Comparison of ENCODE assay signal across 9 cellular contexts in genomic region chr2:96315400-96316071, GRCh38. TPM values are rescaled to one million over a fixed set of nuclear protein-coding genes. Genes with fewer than 3 reads are reported as not detected.
A peak's percentile ranks its signal among the peaks of the same experiment; 100 is the strongest.
DNase-seq lines count a peak whose midpoint lies in the region; ATAC-seq, FAIRE-seq and TF ChIP-seq lines count a peak whose summit lies in the region.
"Had no signal": no experiment of that assay in that cellular context is flagged by ENCODE, and none has a peak within 500 bp of the region (broad histone marks: within the 10 kb centered on the region; RNA-seq: fewer than 3 reads in every experiment).

No MANE protein-coding gene starts in this region.

- peaks cover 0 to 23% (median 10%) of the 10 kb centered on the region in 7 donors for H3K27me3 ChIP-seq in heart right ventricle
- no peaks in the 10 kb centered on the region for H3K27me3 ChIP-seq in right cardiac atrium (ENCODE audit: control insufficient read depth, insufficient read depth)
- H3K27me3 ChIP-seq in SK-N-SH (ENCODE audit: insufficient read depth), result no peaks in the 10 kb centered on the region
- H3K27me3 ChIP-seq in endothelial cell of umbilical vein (ENCODE audit: control insufficient read depth in 2 of 2, insufficient read depth in 2 of 2, low read length in 2 of 2), result peaks cover 0 to 2% of the 10 kb centered on the region in 2 experiments
- H3K27me3 ChIP-seq in ascending aorta, result no peaks in the 10 kb centered on the region

- peak in 3 of 8 donors; percentile 39 to 53 (median 41) for ATAC-seq in heart right ventricle
- ATAC-seq in right cardiac atrium, result no peak
- ATAC-seq in HG03095 (IDR thresholded peaks at IDR 0.05; ENCODE audit: unreplicated experiment), result no peak

- intact Hi-C loops in heart right ventricle (cut with DNase I) (no loop called here), right cardiac atrium (cut with DNase I) (loop anchor here in 1 of 4 donors (10.0 kb wide), 1 partner anchor 189 kb away; the partner anchor contains the start of gene NEURL3), endothelial cell of umbilical vein (cut with micrococcal nuclease) (no loop called here), posterior cingulate gyrus (cut with DNase I) (no loop called here), ascending aorta (cut with DNase I) (no loop called here)

- no peak for TF ChIP-seq RAD21 in SK-N-SH (IDR thresholded peaks at IDR 0.05; ENCODE audit: low read length)

- H4K20me1 ChIP-seq in SK-N-SH (ENCODE audit: insufficient read depth) (no peaks in the 10 kb centered on the region), endothelial cell of umbilical vein (replicated peaks; ENCODE audit: control insufficient read depth, extremely low read depth, insufficient read depth, low read length) (no peaks in the 10 kb centered on the region)

- DNase-seq in heart right ventricle (no peak), right cardiac atrium (no peak), SK-N-SH (no peak), endothelial cell of umbilical vein (ENCODE audit: low read depth, low spot score) (peak; percentile 36), stromal cell of bone marrow (ENCODE audit: low read depth) (peak; percentile 66), posterior cingulate gyrus (no peak), ascending aorta (ENCODE audit: low spot score in 2 of 2) (no peak)
- DNase-seq: naive B cell had no signal

- WGBS in heart right ventricle, 2 donors, result 53 to 57% methylated on average over 7 of the region's 7 CpGs
- 57% methylated on average over 7 of the region's 7 CpGs for WGBS in right cardiac atrium
- 74% methylated on average over 7 of the region's 7 CpGs for WGBS in SK-N-SH (ENCODE audit: low lambda C conversion rate)

- FAIRE-seq in endothelial cell of umbilical vein (lab: Jason Lieb, UNC), result peak; percentile 94

- POLR2A ChIA-PET in SK-N-SH (lab: Yijun Ruan, JAX), result no interaction called here
- POLR2A ChIA-PET in endothelial cell of umbilical vein (lab: Charles Lee), result no interaction called here

- H3K9ac ChIP-seq in SK-N-SH (peak overlapping the region; percentile 41; the same call in 1 of the 2 replicates), endothelial cell of umbilical vein (replicated peaks; ENCODE audit: extremely low read depth, insufficient read depth, low read length) (no peak overlapping the region)

- no peaks in the 10 kb centered on the region for H3K9me3 ChIP-seq in heart right ventricle
- H3K9me3 ChIP-seq in right cardiac atrium (ENCODE audit: control insufficient read depth, low read length), result no peaks in the 10 kb centered on the region
- H3K9me3 ChIP-seq in SK-N-SH, result no peaks in the 10 kb centered on the region
- no peaks in the 10 kb centered on the region for H3K9me3 ChIP-seq in endothelial cell of umbilical vein (replicated peaks; ENCODE audit: control insufficient read depth, insufficient read depth, low read length)
- H3K9me3 ChIP-seq in ascending aorta, result no peaks in the 10 kb centered on the region

- H3K36me3 ChIP-seq in heart right ventricle (no peaks in the 10 kb centered on the region), SK-N-SH (replicated peaks in 1 of 2; ENCODE audit: control insufficient read depth in 1 of 2, insufficient read depth in 2 of 2, low read length in 1 of 2) (no peaks in the 10 kb centered on the region), endothelial cell of umbilical vein (ENCODE audit: control insufficient read depth in 2 of 2, extremely low read depth in 1 of 2, insufficient read depth in 2 of 2, low read length in 2 of 2) (no peaks in the 10 kb centered on the region), ascending aorta (no peaks in the 10 kb centered on the region)

- no TSS peak for BruUV-seq in endothelial cell of umbilical vein (replicated peaks; lab: Mats Ljungman, UMichigan)

- H3F3A ChIP-seq in SK-N-SH (replicated peaks; ENCODE audit: insufficient read depth), result peaks cover 14% of the 10 kb centered on the region

- H3K79me2 ChIP-seq in SK-N-SH (ENCODE audit: insufficient read depth), result no peaks in the 10 kb centered on the region
- no peaks in the 10 kb centered on the region for H3K79me2 ChIP-seq in endothelial cell of umbilical vein (ENCODE audit: control insufficient read depth, insufficient read depth, low read length)

- TF ChIP-seq CTCF in heart right ventricle (IDR thresholded peaks at IDR 0.05) (no peak), SK-N-SH (IDR thresholded peaks at IDR 0.05) (no peak), endothelial cell of umbilical vein (IDR thresholded peaks at IDR 0.05; ENCODE audit: extremely low read depth in 1 of 2, insufficient read depth in 1 of 2, low read depth in 1 of 2, low read length in 2 of 2) (no peak), ascending aorta (IDR thresholded peaks at IDR 0.05) (no peak)

- TF ChIP-seq POLR2A in endothelial cell of umbilical vein (IDR thresholded peaks at IDR 0.05; ENCODE audit: low read depth, low read length), result no peak

- CTCF ChIA-PET in SK-N-SH (lab: Yijun Ruan, JAX), result interaction anchor here (1.6 kb wide), 1 partner anchor 9 kb away, joined by 5 read pairs; the partner anchor contains the start of gene ITPRIPL1
- CTCF ChIA-PET in endothelial cell of umbilical vein (lab: Charles Lee), result interaction anchor here (1.0 to 1.6 kb wide), 2 partner anchors 10 to 20 kb away, joined by 3 to 4 read pairs; partner anchors contain the start of gene ITPRIPL1

- H3K4me3 ChIP-seq in heart right ventricle (no peak overlapping the region), right cardiac atrium (ENCODE audit: low read length) (no peak overlapping the region), SK-N-SH (ENCODE audit: low read depth in 2 of 2, low read length in 1 of 2) (no peak overlapping the region), endothelial cell of umbilical vein (replicated peaks in 1 of 3; ENCODE audit: insufficient read depth in 1 of 3, low read depth in 1 of 3, low read length in 3 of 3) (no peak overlapping the region), ascending aorta (no peak overlapping the region)

- peak in 1 of 2 experiments; percentile 20; a peak in 1 of 4 replicates for TF ChIP-seq EP300 in SK-N-SH (IDR thresholded peaks at IDR 0.05; ENCODE audit: borderline replicate concordance in 1 of 2, low read depth in 1 of 2, low read length in 1 of 2)

- dilution Hi-C loops in endothelial cell of umbilical vein (cut with MboI; ENCODE audit: extremely low pct_ligation_motif_present, low sequenced_read_pairs), result no loop called here

- H3K27ac ChIP-seq in heart right ventricle, result peak overlapping the region in 6 of 10 donors; percentile 5 to 82 (median 26)
- no peak overlapping the region for H3K27ac ChIP-seq in right cardiac atrium (ENCODE audit: low read length)
- H3K27ac ChIP-seq in SK-N-SH (ENCODE audit: low read depth in 2 of 2, low read length in 1 of 2), result peak overlapping the region; percentile 14 to 86; a peak in 3 of 4 replicates
- peak overlapping the region; percentile 64 for H3K27ac ChIP-seq in endothelial cell of umbilical vein (ENCODE audit: insufficient read depth, low read depth, low read length)
- no peak overlapping the region for H3K27ac ChIP-seq in ascending aorta

- H3K4me2 ChIP-seq in SK-N-SH (peak overlapping the region; percentile 48), endothelial cell of umbilical vein (ENCODE audit: insufficient read depth, low read length) (peak overlapping the region; percentile 35)

- H3K9me1 ChIP-seq in endothelial cell of umbilical vein (replicated peaks; ENCODE audit: control insufficient read depth, extremely low read depth, insufficient read depth, low read length), result no peaks in the 10 kb centered on the region

- H2AFZ ChIP-seq in SK-N-SH (ENCODE audit: low read depth) (peak overlapping the region; percentile 36; the same call in 1 of the 2 replicates), endothelial cell of umbilical vein (ENCODE audit: low read depth, low read length) (peak overlapping the region; percentile 76)

- peaks cover 0 to 38% (median 8%) of the 10 kb centered on the region in 9 donors for H3K4me1 ChIP-seq in heart right ventricle
- H3K4me1 ChIP-seq in right cardiac atrium (ENCODE audit: control insufficient read depth, insufficient read depth, low read length), result no peaks in the 10 kb centered on the region
- peaks cover 0 to 13% of the 10 kb centered on the region in 2 experiments; a peak in 2 of 4 replicates for H3K4me1 ChIP-seq in SK-N-SH (ENCODE audit: control insufficient read depth in 1 of 2, insufficient read depth in 2 of 2, low read depth in 1 of 2, low read length in 1 of 2)
- peaks cover 15% of the 10 kb centered on the region for H3K4me1 ChIP-seq in endothelial cell of umbilical vein (ENCODE audit: control insufficient read depth, extremely low read depth, insufficient read depth, low read length)
- H3K4me1 ChIP-seq in ascending aorta, result no peaks in the 10 kb centered on the region

- H3K9me2 ChIP-seq in SK-N-SH, result no peaks in the 10 kb centered on the region

RNA-seq across cellular contexts. Expression of gene ITPRIPL1, which starts 9.6 kb away (rescaled TPM):
- 1 to 10 TPM in 7 of 10 donors, under 1 TPM in 3; 0.30 to 3.4 (median 1.2) TPM for total RNA-seq in heart right ventricle
- polyA plus RNA-seq in heart right ventricle, result 1 to 10 TPM in 1 of 2 donors, under 1 TPM in 1; 0.68 to 1.1 TPM
- 1 to 10 TPM in 1 of 4 donors, under 1 TPM in 3; 0.67 to 1.5 (median 0.75) TPM for total RNA-seq in right cardiac atrium
- 0.50 TPM for polyA plus RNA-seq in right cardiac atrium
- 4.3 and 5.0 TPM in 2 replicates for polyA plus RNA-seq in SK-N-SH (2012; rRNA removed)
- 5.0 and 6.1 TPM in 2 replicates for polyA plus RNA-seq in SK-N-SH (2012; cell fraction: cytosol; rRNA removed)
- 3.4 and 3.6 TPM in 2 replicates for polyA plus RNA-seq in SK-N-SH (2012; cell fraction: nucleus; rRNA removed)
- 4.6 and 5.8 TPM in 2 replicates for total RNA-seq in endothelial cell of umbilical vein
- 2.3 and 2.6 TPM in 2 replicates for polyA plus RNA-seq in endothelial cell of umbilical vein
- 2.0 and 2.2 TPM in 2 replicates for polyA plus RNA-seq in endothelial cell of umbilical vein (2011; cell fraction: cytosol; rRNA removed)
- polyA plus RNA-seq in endothelial cell of umbilical vein (2011; cell fraction: nucleus; rRNA removed), result 1.1 and 1.4 TPM in 2 replicates
- polyA plus RNA-seq in endothelial cell of umbilical vein (2012), result 3.5 and 3.8 TPM in 2 replicates
- polyA minus RNA-seq in endothelial cell of umbilical vein, result 2.9 and 3.6 TPM in 2 replicates
- polyA minus RNA-seq in endothelial cell of umbilical vein (2011; cell fraction: cytosol; rRNA and poly(A)+ RNA removed), result not detected
- 0.43 and 0.87 TPM in 2 replicates for polyA minus RNA-seq in endothelial cell of umbilical vein (2011; cell fraction: nucleus; rRNA and poly(A)+ RNA removed)
- 14.5 TPM for total RNA-seq in ascending aorta

RNA-seq across cellular contexts. Expression of gene SNRNP200, which starts 10.2 kb away (rescaled TPM):
- total RNA-seq in heart right ventricle, result 10 to 100 TPM; 56.2 to 70.5 (median 63.6) TPM
- 10 to 100 TPM; 49.2 to 67.5 TPM for polyA plus RNA-seq in heart right ventricle
- total RNA-seq in right cardiac atrium, result 10 to 100 TPM; 57.8 to 63.8 (median 60.4) TPM
- polyA plus RNA-seq in right cardiac atrium, result 41.1 TPM
- 165 and 177 TPM in 2 replicates for polyA plus RNA-seq in SK-N-SH (2012; rRNA removed)
- polyA plus RNA-seq in SK-N-SH (2012; cell fraction: cytosol; rRNA removed), result 104 and 134 TPM in 2 replicates
- polyA plus RNA-seq in SK-N-SH (2012; cell fraction: nucleus; rRNA removed), result 437 and 481 TPM in 2 replicates
- 117 and 124 TPM in 2 replicates for total RNA-seq in endothelial cell of umbilical vein
- polyA plus RNA-seq in endothelial cell of umbilical vein, result 142 and 155 TPM in 2 replicates
- 139 and 142 TPM in 2 replicates for polyA plus RNA-seq in endothelial cell of umbilical vein (2011; cell fraction: cytosol; rRNA removed)
- 301 and 322 TPM in 2 replicates for polyA plus RNA-seq in endothelial cell of umbilical vein (2011; cell fraction: nucleus; rRNA removed)
- polyA plus RNA-seq in endothelial cell of umbilical vein (2012), result 94.1 and 116 TPM in 2 replicates
- 296 and 312 TPM in 2 replicates for polyA minus RNA-seq in endothelial cell of umbilical vein
- polyA minus RNA-seq in endothelial cell of umbilical vein (2011; cell fraction: cytosol; rRNA and poly(A)+ RNA removed), result 167 TPM
- polyA minus RNA-seq in endothelial cell of umbilical vein (2011; cell fraction: nucleus; rRNA and poly(A)+ RNA removed), result 108 and 136 TPM in 2 replicates
- total RNA-seq in ascending aorta, result 57.4 TPM

RNA-seq across cellular contexts. Expression of gene NCAPH, which starts 20.0 kb away (rescaled TPM):
- 1 to 10 TPM in 2 of 10 donors, under 1 TPM in 8; 0.21 to 3.4 (median 0.51) TPM for total RNA-seq in heart right ventricle
- under 1 TPM; 0.35 to 0.95 TPM for polyA plus RNA-seq in heart right ventricle
- total RNA-seq in right cardiac atrium, result 1 to 10 TPM in 2 of 4 donors, under 1 TPM in 2; 0.36 to 1.1 (median 0.85) TPM
- 0.18 TPM for polyA plus RNA-seq in right cardiac atrium
- polyA plus RNA-seq in SK-N-SH (2012; rRNA removed), result 17.0 and 17.8 TPM in 2 replicates
- 15.0 and 17.0 TPM in 2 replicates for polyA plus RNA-seq in SK-N-SH (2012; cell fraction: cytosol; rRNA removed)
- polyA plus RNA-seq in SK-N-SH (2012; cell fraction: nucleus; rRNA removed), result 15.2 and 15.8 TPM in 2 replicates
- total RNA-seq in endothelial cell of umbilical vein, result 34.6 and 36.6 TPM in 2 replicates
- polyA plus RNA-seq in endothelial cell of umbilical vein, result 20.6 and 21.9 TPM in 2 replicates
- 27.4 and 37.7 TPM in 2 replicates for polyA plus RNA-seq in endothelial cell of umbilical vein (2011; cell fraction: cytosol; rRNA removed)
- 31.1 and 41.8 TPM in 2 replicates for polyA plus RNA-seq in endothelial cell of umbilical vein (2011; cell fraction: nucleus; rRNA removed)
- polyA plus RNA-seq in endothelial cell of umbilical vein (2012), result 12.1 and 20.7 TPM in 2 replicates
- polyA minus RNA-seq in endothelial cell of umbilical vein, result 15.4 and 20.8 TPM in 2 replicates
- polyA minus RNA-seq in endothelial cell of umbilical vein (2011; cell fraction: cytosol; rRNA and poly(A)+ RNA removed), result 35.0 TPM
- polyA minus RNA-seq in endothelial cell of umbilical vein (2011; cell fraction: nucleus; rRNA and poly(A)+ RNA removed), result 10.6 and 18.3 TPM in 2 replicates
- total RNA-seq in ascending aorta, result not detected

RNA-seq across cellular contexts. Expression of gene CIAO1, which starts 49.5 kb away (rescaled TPM):
- total RNA-seq in heart right ventricle (10 to 100 TPM; 59.2 to 72.1 (median 64.9) TPM), right cardiac atrium (10 to 100 TPM; 52.2 to 60.5 (median 56.0) TPM), endothelial cell of umbilical vein (64.3 and 70.7 TPM in 2 replicates), ascending aorta (127 TPM)
- polyA plus RNA-seq in heart right ventricle (10 to 100 TPM; 22.1 to 59.4 TPM), right cardiac atrium (30.3 TPM), SK-N-SH (2012; rRNA removed) (120 and 158 TPM in 2 replicates), endothelial cell of umbilical vein (119 and 120 TPM in 2 replicates)
- polyA plus RNA-seq in SK-N-SH (2012; cell fraction: cytosol; rRNA removed), result 85.4 and 125 TPM in 2 replicates
- polyA plus RNA-seq in SK-N-SH (2012; cell fraction: nucleus; rRNA removed), result 188 and 242 TPM in 2 replicates
- polyA plus RNA-seq in endothelial cell of umbilical vein (2011; cell fraction: cytosol; rRNA removed), result 107 and 108 TPM in 2 replicates
- 80.9 and 83.0 TPM in 2 replicates for polyA plus RNA-seq in endothelial cell of umbilical vein (2011; cell fraction: nucleus; rRNA removed)
- 71.2 and 74.6 TPM in 2 replicates for polyA plus RNA-seq in endothelial cell of umbilical vein (2012)
- 113 TPM in 2 replicates for polyA minus RNA-seq in endothelial cell of umbilical vein
- 74.0 TPM for polyA minus RNA-seq in endothelial cell of umbilical vein (2011; cell fraction: cytosol; rRNA and poly(A)+ RNA removed)
- polyA minus RNA-seq in endothelial cell of umbilical vein (2011; cell fraction: nucleus; rRNA and poly(A)+ RNA removed), result 28.6 and 28.9 TPM in 2 replicates

RNA-seq across cellular contexts. Expression of gene TMEM127, which starts 49.7 kb away (rescaled TPM):
- total RNA-seq in heart right ventricle (100 to 1,000 TPM in 4 of 10 donors, 10 to 100 TPM in 6; 72.2 to 113 (median 95.1) TPM), right cardiac atrium (10 to 100 TPM; 77.8 to 90.0 (median 84.8) TPM), endothelial cell of umbilical vein (41.5 and 48.4 TPM in 2 replicates), ascending aorta (61.9 TPM)
- polyA plus RNA-seq in heart right ventricle (10 to 100 TPM; 15.2 to 70.6 TPM), right cardiac atrium (37.0 TPM), SK-N-SH (2012; rRNA removed) (40.9 and 47.9 TPM in 2 replicates), endothelial cell of umbilical vein (75.7 and 94.0 TPM in 2 replicates)
- polyA plus RNA-seq in SK-N-SH (2012; cell fraction: cytosol; rRNA removed), result 25.6 and 37.1 TPM in 2 replicates
- polyA plus RNA-seq in SK-N-SH (2012; cell fraction: nucleus; rRNA removed), result 20.5 and 32.1 TPM in 2 replicates
- polyA plus RNA-seq in endothelial cell of umbilical vein (2011; cell fraction: cytosol; rRNA removed), result 34.4 and 37.7 TPM in 2 replicates
- polyA plus RNA-seq in endothelial cell of umbilical vein (2011; cell fraction: nucleus; rRNA removed), result 19.7 and 23.1 TPM in 2 replicates
- 36.8 and 38.3 TPM in 2 replicates for polyA plus RNA-seq in endothelial cell of umbilical vein (2012)
- 80.1 and 89.1 TPM in 2 replicates for polyA minus RNA-seq in endothelial cell of umbilical vein
- polyA minus RNA-seq in endothelial cell of umbilical vein (2011; cell fraction: cytosol; rRNA and poly(A)+ RNA removed), result 13.4 TPM
- polyA minus RNA-seq in endothelial cell of umbilical vein (2011; cell fraction: nucleus; rRNA and poly(A)+ RNA removed), result 17.0 and 20.1 TPM in 2 replicates

Comparison
In these comparisons a context has a peak if more than half of its experiments do, and no peak if none do; other contexts are left out.
1. H3K27ac ChIP-seq: peak in heart right ventricle (6 of 10), SK-N-SH (2 of 2) and endothelial cell of umbilical vein (single experiment); none in right cardiac atrium (single experiment) and ascending aorta (0 of 2).
2. DNase-seq: peak in endothelial cell of umbilical vein (single experiment) and stromal cell of bone marrow (single experiment); none in heart right ventricle (0 of 2), right cardiac atrium (0 of 3), SK-N-SH (single experiment), posterior cingulate gyrus (0 of 10) and ascending aorta (0 of 2).